12 cellular contexts compared by ENCODE assay signal in the genomic region with DNA sequence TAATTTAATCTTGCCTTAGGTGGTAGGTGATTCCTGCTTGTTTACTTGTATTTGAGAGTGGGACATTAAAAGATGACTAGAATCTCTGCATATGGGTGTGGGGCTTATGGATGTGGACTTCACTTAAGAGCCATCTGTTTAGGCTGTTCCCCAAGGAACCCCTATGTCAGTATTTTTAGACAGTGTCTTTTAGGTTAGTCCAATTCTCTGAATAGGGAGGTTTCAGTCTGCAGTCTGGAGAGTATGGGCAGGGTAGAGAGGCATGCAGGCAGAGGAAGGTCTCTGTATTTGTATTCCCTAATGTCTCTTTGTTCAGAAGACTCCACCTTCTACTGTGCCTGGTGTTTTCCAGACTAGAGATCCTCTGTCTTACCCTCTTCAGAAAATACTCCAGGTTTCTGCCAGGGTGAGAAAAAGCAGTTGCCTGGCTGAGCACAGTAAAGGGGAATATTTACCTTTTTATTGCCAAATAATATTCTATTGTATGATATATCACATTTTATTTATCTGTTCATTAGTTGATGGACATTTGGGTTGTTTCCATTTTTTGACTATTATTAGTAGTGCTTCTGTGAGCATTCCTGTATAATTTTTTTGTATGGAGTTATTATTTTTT. TPM values are rescaled to one million over a fixed set of nuclear protein-coding genes. Genes with fewer than 3 reads are reported as not detected.
DNase-seq lines count a peak whose midpoint lies in the region; ATAC-seq lines count a peak whose summit lies in the region.
"Had no signal": no experiment of that assay in that cellular context is flagged by ENCODE, and none has a peak within 500 bp of the region (broad histone marks: within the 10 kb centered on the region; RNA-seq: fewer than 3 reads in every experiment).

No MANE protein-coding gene starts in this region.

- POLR2A ChIA-PET in naive thymus-derived CD8-positive, alpha-beta T cell (lab: Charles Lee), result no interaction called here

- ATAC-seq in GM21576 (IDR thresholded peaks at IDR 0.05; ENCODE audit: unreplicated experiment) (peak; percentile 46), esophagus mucosa (no peak)
- ATAC-seq in naive thymus-derived CD8-positive, alpha-beta T cell, result no peak
- ATAC-seq: activated T-cell treated with anti-CD3 and anti-CD28 coated beads, Interleukin-2, amount 50 U/mL, for 4 hours had no signal

- H3K27ac Mint-ChIP-seq in naive thymus-derived CD8-positive, alpha-beta T cell, result peak overlapping the region in 7 of 10 donors; percentile 1 to 85 (median 42)

- H3K27me3 Mint-ChIP-seq in naive thymus-derived CD8-positive, alpha-beta T cell, result no peaks in the 10 kb centered on the region

- H3K4me1 Mint-ChIP-seq in naive thymus-derived CD8-positive, alpha-beta T cell, result peaks cover 11 to 18% (median 17%) of the 10 kb centered on the region in 4 donors

- peaks cover 0 to 15% (median 8%) of the 10 kb centered on the region in 9 donors for H3K9me3 Mint-ChIP-seq in naive thymus-derived CD8-positive, alpha-beta T cell

- peak overlapping the region in 4 of 10 donors; percentile 16 to 58 (median 40) for H3K4me3 Mint-ChIP-seq in naive thymus-derived CD8-positive, alpha-beta T cell
- H3K4me3 Mint-ChIP-seq: activated T-cell treated with anti-CD3 and anti-CD28 coated beads, Interleukin-2, amount 50 U/mL, for 4 hours had no signal

- DNase-seq in NCI-H82 (lab: John Stamatoyannopoulos, UW) (peak; percentile 26), NCI-H82 treated with DMSO at 0.1 percent for 48 hours (lab: John Stamatoyannopoulos, UW; ENCODE audit: unreplicated experiment) (no peak), NCI-H524 (lab: John Stamatoyannopoulos, UW) (peak; percentile 84 to 92), NCI-H1694 (lab: John Stamatoyannopoulos, UW) (no peak), activated T-cell treated with anti-CD3 and anti-CD28 coated beads for 4 hours (no peak)
- no peak for DNase-seq in naive thymus-derived CD8-positive, alpha-beta T cell
- DNase-seq: activated T-cell treated with anti-CD3 and anti-CD28 coated beads, Interleukin-2, amount 50 U/mL, for 4 hours; central memory CD4-positive, alpha-beta T cell; NCI-H1048; T1000 had no signal

- H3K36me3 Mint-ChIP-seq in naive thymus-derived CD8-positive, alpha-beta T cell, result peaks cover 15 to 23% (median 18%) of the 10 kb centered on the region in 3 donors

RNA-seq across cellular contexts. Expression of gene SLX4IP, which starts 19.1 kb away (rescaled TPM):
- 1 to 10 TPM; 6.1 to 6.3 TPM for total RNA-seq in naive thymus-derived CD8-positive, alpha-beta T cell
- polyA plus RNA-seq in naive thymus-derived CD8-positive, alpha-beta T cell, result 1 to 10 TPM; 1.5 to 2.5 (median 1.6) TPM
- 5.3 TPM for total RNA-seq in esophagus mucosa

RNA-seq across cellular contexts. Expression of gene MKKS, which starts 20.2 kb away (rescaled TPM):
- 10 to 100 TPM; 13.9 to 16.0 TPM for total RNA-seq in naive thymus-derived CD8-positive, alpha-beta T cell
- polyA plus RNA-seq in naive thymus-derived CD8-positive, alpha-beta T cell, result 10 to 100 TPM; 26.1 to 37.4 (median 32.2) TPM
- 11.8 TPM for total RNA-seq in esophagus mucosa

Comparison
In these comparisons a context has a peak if more than half of its experiments do, and no peak if none do; other contexts are left out.
1. DNase-seq: peak in NCI-H82 (single experiment) and NCI-H524 (2 of 2); none in NCI-H82 treated with DMSO at 0.1 percent for 48 hours (single experiment), naive thymus-derived CD8-positive, alpha-beta T cell (0 of 10), NCI-H1694 (single experiment) and activated T-cell treated with anti-CD3 and anti-CD28 coated beads for 4 hours (single experiment).